In the genomic region with DNA sequence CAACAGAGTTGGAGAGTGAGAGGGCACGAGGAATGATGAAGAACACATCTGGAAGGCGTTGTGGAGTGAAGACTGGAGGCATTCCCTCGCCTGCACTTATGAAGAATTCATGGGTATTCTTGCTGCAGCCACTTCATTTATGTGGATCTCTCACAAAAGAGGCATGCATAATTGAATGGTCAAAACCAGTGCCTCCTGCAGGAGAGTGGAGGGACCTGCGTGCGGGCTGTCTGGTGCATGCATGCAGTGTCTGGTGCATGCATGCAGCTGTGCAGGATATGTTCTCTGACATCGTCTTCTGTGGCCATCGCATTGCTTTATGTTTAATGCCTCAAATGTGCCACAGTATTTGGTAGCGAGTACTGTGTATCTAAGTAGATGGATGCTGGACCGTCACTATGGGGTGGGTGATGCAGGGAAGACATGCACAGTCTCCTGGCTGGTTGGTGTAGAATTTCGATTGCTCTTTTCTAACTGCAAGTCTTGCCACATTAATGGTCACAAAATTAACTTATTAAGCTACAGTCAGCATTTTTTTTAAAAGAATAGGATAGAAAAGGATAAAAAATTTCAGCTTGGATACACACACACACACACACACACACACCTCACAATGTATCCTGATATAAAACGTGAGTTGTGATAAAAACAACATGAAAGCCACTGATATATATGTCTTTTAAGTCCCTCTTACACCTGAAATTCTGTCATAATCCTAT, we compare ENCODE assay signal across 18 cellular contexts. TPM values are rescaled to one million over a fixed set of nuclear protein-coding genes. Genes with fewer than 3 reads are reported as not detected.
"Had no signal": no experiment of that assay in that cellular context is flagged by ENCODE, and none has a peak within 500 bp of the region (broad histone marks: within the 10 kb centered on the region; RNA-seq: fewer than 3 reads in every experiment).

No MANE protein-coding gene starts in this region.

- H2AFZ ChIP-seq: parathyroid adenoma had no signal

- H3K4me3 ChIP-seq: coronary artery, heart right ventricle, mucosa of descending colon, psoas muscle had no signal

- H3K9ac ChIP-seq: parathyroid adenoma had no signal

- ATAC-seq: esophagus mucosa; heart right ventricle; left lobe of liver; mucosa of descending colon; natural killer cell treated with Interleukin-12 subunit alpha and Interleukin-12 subunit beta and Interleukin-15 and Interleukin-18, amount 100 ng/mL, for 72 hours; psoas muscle had no signal

- H3K36me3 ChIP-seq: heart right ventricle had no signal

- H3K27ac Mint-ChIP-seq: natural killer cell treated with Interleukin-12 subunit alpha and Interleukin-12 subunit beta and Interleukin-15 and Interleukin-18, amount 100 ng/mL, for 72 hours had no signal

- H3K27ac ChIP-seq: coronary artery, heart right ventricle, parathyroid adenoma, psoas muscle had no signal

- H3K27me3 Mint-ChIP-seq: natural killer cell treated with Interleukin-12 subunit alpha and Interleukin-12 subunit beta and Interleukin-15 and Interleukin-18, amount 100 ng/mL, for 72 hours had no signal

- DNase-seq: effector CD4-positive, alpha-beta T cell; heart right ventricle; hypothalamus; islet precursor cell; mammary epithelial cell; mucosa of descending colon; occipital lobe; psoas muscle; retina; small intestine; stimulated activated CD4-positive, alpha-beta T cell treated with anti-CD3 and anti-CD28 coated beads, Interleukin-2, amount 100 ng/mL, for 48 hours; stimulated activated naive CD4-positive, alpha-beta T cell treated with Interleukin-2 at 50 U/mL for 16 hours; trophoblast cell had no signal

- H3K9me3 ChIP-seq: heart right ventricle, mucosa of descending colon, psoas muscle had no signal

- H3K36me3 Mint-ChIP-seq: natural killer cell treated with Interleukin-12 subunit alpha and Interleukin-12 subunit beta and Interleukin-15 and Interleukin-18, amount 100 ng/mL, for 72 hours had no signal

- H3K4me1 ChIP-seq: heart right ventricle, parathyroid adenoma, psoas muscle had no signal

- H3K79me2 ChIP-seq: parathyroid adenoma had no signal

- H3K4me3 Mint-ChIP-seq: natural killer cell treated with Interleukin-12 subunit alpha and Interleukin-12 subunit beta and Interleukin-15 and Interleukin-18, amount 100 ng/mL, for 72 hours had no signal

RNA-seq across cellular contexts. Expression of gene NTM, which starts 20.9 kb away (rescaled TPM):
- total RNA-seq: left lobe of liver; natural killer cell treated with Interleukin-12 subunit alpha and Interleukin-12 subunit beta and Interleukin-15 and Interleukin-18, amount 100 ng/mL, for 72 hours had no signal
